Comparison of ENCODE assay signal across 18 cellular contexts in genomic region chrX:149513713-149514427, GRCh38. TPM values are rescaled to one million over a fixed set of nuclear protein-coding genes. Genes with fewer than 3 reads are reported as not detected.
DNase-seq lines count a peak whose midpoint lies in the region; ATAC-seq and TF ChIP-seq lines count a peak whose summit lies in the region.
"Had no signal": no experiment of that assay in that cellular context is flagged by ENCODE, and none has a peak within 500 bp of the region (broad histone marks: within the 10 kb centered on the region; RNA-seq: fewer than 3 reads in every experiment).

No MANE protein-coding gene starts in this region.

- no peaks in the 10 kb centered on the region for H3K9me3 ChIP-seq in PC-3 (ENCODE audit: low read length)

- no peaks in the 10 kb centered on the region for H4K20me1 ChIP-seq in PC-3 (ENCODE audit: low read length)

- peaks cover 2% of the 10 kb centered on the region for H3K27me3 Mint-ChIP-seq in activated naive CD4-positive, alpha-beta T cell treated with anti-CD3 and anti-CD28 coated beads for 36 hours (ENCODE audit: low read depth)
- H3K27me3 Mint-ChIP-seq in activated naive CD4-positive, alpha-beta T cell treated with anti-CD3 and anti-CD28 coated beads, Interleukin-2, amount 10 ng/mL, durations not matched to agents 7 days and 5 days: peaks cover 13% of the 10 kb centered on the region
- H3K27me3 Mint-ChIP-seq in effector memory CD8-positive, alpha-beta T cell: no peaks in the 10 kb centered on the region
- peaks cover 10% of the 10 kb centered on the region for H3K27me3 Mint-ChIP-seq in stimulated activated naive CD8-positive, alpha-beta T cell treated with anti-CD3 and anti-CD28 coated beads, Interleukin-15, amount 100 ng/mL, for 72 hours

- peaks cover 19% of the 10 kb centered on the region for H3K4me1 Mint-ChIP-seq in activated naive CD4-positive, alpha-beta T cell treated with anti-CD3 and anti-CD28 coated beads for 36 hours (ENCODE audit: low read depth)
- peaks cover 66% of the 10 kb centered on the region for H3K4me1 Mint-ChIP-seq in activated naive CD4-positive, alpha-beta T cell treated with anti-CD3 and anti-CD28 coated beads, Interleukin-2, amount 10 ng/mL, durations not matched to agents 7 days and 5 days
- H3K4me1 Mint-ChIP-seq in effector memory CD8-positive, alpha-beta T cell (ENCODE audit: low read depth in 2 of 2): peaks cover 22 to 53% of the 10 kb centered on the region in 2 donors
- peaks cover 47% of the 10 kb centered on the region for H3K4me1 Mint-ChIP-seq in stimulated activated naive CD8-positive, alpha-beta T cell treated with anti-CD3 and anti-CD28 coated beads, Interleukin-15, amount 100 ng/mL, for 72 hours

- H3K36me3 Mint-ChIP-seq in activated naive CD4-positive, alpha-beta T cell treated with anti-CD3 and anti-CD28 coated beads for 36 hours (ENCODE audit: low read depth): no peaks in the 10 kb centered on the region
- H3K36me3 Mint-ChIP-seq in activated naive CD4-positive, alpha-beta T cell treated with anti-CD3 and anti-CD28 coated beads, Interleukin-2, amount 10 ng/mL, durations not matched to agents 7 days and 5 days: peaks cover 10% of the 10 kb centered on the region
- H3K36me3 Mint-ChIP-seq in effector memory CD8-positive, alpha-beta T cell (ENCODE audit: insufficient read depth): peaks cover 7% of the 10 kb centered on the region

- no peak for TF ChIP-seq POLR2A in GM18505 (IDR thresholded peaks at IDR 0.05; ENCODE audit: borderline replicate concordance, extremely low read depth, insufficient read depth, insufficient read length)

- no peaks in the 10 kb centered on the region for H3K36me3 ChIP-seq in PC-3 (ENCODE audit: low read depth, low read length)

- DNase-seq in activated naive CD4-positive, alpha-beta T cell treated with anti-CD3 and anti-CD28 coated beads for 36 hours: peak; percentile 12
- no peak for DNase-seq in activated naive CD4-positive, alpha-beta T cell treated with anti-CD3 and anti-CD28 coated beads, Interleukin-2, amount 10 ng/mL, durations not matched to agents 7 days and 5 days
- DNase-seq in PC-3 (peak; percentile 58), NCI-H1436 (lab: John Stamatoyannopoulos, UW) (no peak)
- DNase-seq in effector memory CD8-positive, alpha-beta T cell: peak in 2 of 3 experiments; percentile 30 to 43
- DNase-seq in stimulated activated naive CD8-positive, alpha-beta T cell treated with anti-CD3 and anti-CD28 coated beads, Interleukin-15, amount 100 ng/mL, for 72 hours: no peak
- DNase-seq in stimulated activated CD4-positive, alpha-beta T cell treated with anti-CD3 and anti-CD28 coated beads, Interleukin-4, amount 100 ng/mL, for 24 hours: no peak
- DNase-seq: activated CD4-positive, CD25-positive, alpha-beta regulatory T cell; activated T-cell treated with anti-CD3 and anti-CD28 coated beads, Interleukin-2, amount 50 U/mL, for 48 hours; aorta; DMS153; effector CD8-positive, alpha-beta T cell; midbrain; NCI-H345; stimulated activated CD4-positive, alpha-beta T cell treated with anti-CD3 and anti-CD28 coated beads, Interleukin-15, amount 100 ng/mL, for 24 hours had no signal

- peak overlapping the region; percentile 61 for H3K4me2 ChIP-seq in PC-3 (ENCODE audit: low read length)

- H3K9me3 Mint-ChIP-seq in activated naive CD4-positive, alpha-beta T cell treated with anti-CD3 and anti-CD28 coated beads for 36 hours: no peaks in the 10 kb centered on the region
- peaks cover 3% of the 10 kb centered on the region for H3K9me3 Mint-ChIP-seq in activated naive CD4-positive, alpha-beta T cell treated with anti-CD3 and anti-CD28 coated beads, Interleukin-2, amount 10 ng/mL, durations not matched to agents 7 days and 5 days
- no peaks in the 10 kb centered on the region for H3K9me3 Mint-ChIP-seq in effector memory CD8-positive, alpha-beta T cell
- no peaks in the 10 kb centered on the region for H3K9me3 Mint-ChIP-seq in stimulated activated naive CD8-positive, alpha-beta T cell treated with anti-CD3 and anti-CD28 coated beads, Interleukin-15, amount 100 ng/mL, for 72 hours

- intact Hi-C loops in activated naive CD4-positive, alpha-beta T cell treated with anti-CD3 and anti-CD28 coated beads for 36 hours (cut with micrococcal nuclease): loop anchor here (10.0 kb wide), 1 partner anchor 1571 kb away; no protein-coding TSS in a partner anchor
- intact Hi-C loops in PC-3 (cut with micrococcal nuclease): no loop called here

- H3K27me3 ChIP-seq in PC-3 (ENCODE audit: low read length): no peaks in the 10 kb centered on the region

- ATAC-seq in PC-3: peak; percentile 47
- ATAC-seq in effector memory CD8-positive, alpha-beta T cell (replicated peaks): peak; percentile 74
- peak; percentile 44 for ATAC-seq in stimulated activated naive CD8-positive, alpha-beta T cell treated with anti-CD3 and anti-CD28 coated beads, Interleukin-15, amount 100 ng/mL, for 72 hours
- no peak for ATAC-seq in GM18505 (IDR thresholded peaks at IDR 0.05; ENCODE audit: unreplicated experiment)

- no peak for TF ChIP-seq CTCF in PC-3 (conservative IDR thresholded peaks at IDR 0.05; ENCODE audit: low read depth, low read length)

- H3K4me3 Mint-ChIP-seq in activated naive CD4-positive, alpha-beta T cell treated with anti-CD3 and anti-CD28 coated beads for 36 hours: no peak overlapping the region
- no peak overlapping the region for H3K4me3 Mint-ChIP-seq in activated naive CD4-positive, alpha-beta T cell treated with anti-CD3 and anti-CD28 coated beads, Interleukin-2, amount 10 ng/mL, durations not matched to agents 7 days and 5 days
- H3K4me3 Mint-ChIP-seq in effector memory CD8-positive, alpha-beta T cell: peak overlapping the region; percentile 40 to 56
- H3K4me3 Mint-ChIP-seq in stimulated activated naive CD8-positive, alpha-beta T cell treated with anti-CD3 and anti-CD28 coated beads, Interleukin-15, amount 100 ng/mL, for 72 hours: no peak overlapping the region

- peaks cover 53% of the 10 kb centered on the region for H3K4me1 ChIP-seq in PC-3 (ENCODE audit: insufficient read depth, low read length)

- BruUV-seq in PC-3 (replicated peaks; lab: Mats Ljungman, UMichigan): no TSS peak

- no peak overlapping the region for H3K9ac ChIP-seq in PC-3 (ENCODE audit: low read length)

- H3K27ac Mint-ChIP-seq in activated naive CD4-positive, alpha-beta T cell treated with anti-CD3 and anti-CD28 coated beads for 36 hours: no peak overlapping the region
- no peak overlapping the region for H3K27ac Mint-ChIP-seq in activated naive CD4-positive, alpha-beta T cell treated with anti-CD3 and anti-CD28 coated beads, Interleukin-2, amount 10 ng/mL, durations not matched to agents 7 days and 5 days
- peak overlapping the region; percentile 70 to 90 for H3K27ac Mint-ChIP-seq in effector memory CD8-positive, alpha-beta T cell
- H3K27ac Mint-ChIP-seq in stimulated activated naive CD8-positive, alpha-beta T cell treated with anti-CD3 and anti-CD28 coated beads, Interleukin-15, amount 100 ng/mL, for 72 hours: no peak overlapping the region

- no peaks in the 10 kb centered on the region for H3K79me2 ChIP-seq in PC-3 (ENCODE audit: low read length)

- H3K27ac ChIP-seq in PC-3 (ENCODE audit: low read length): no peak overlapping the region
- H3K27ac ChIP-seq: SK-N-MC had no signal

- POLR2A ChIA-PET in PC-3 (lab: Charles Lee; ENCODE audit: unreplicated experiment): no interaction called here

- CTCF ChIA-PET in activated naive CD4-positive, alpha-beta T cell treated with anti-CD3 and anti-CD28 coated beads for 36 hours (lab: Charles Lee): interaction anchor here (2.2 to 2.3 kb wide), 2 partner anchors 8 to 15 kb away, joined by 7 to 12 read pairs; no protein-coding TSS in a partner anchor
- CTCF ChIA-PET in activated naive CD4-positive, alpha-beta T cell treated with anti-CD3 and anti-CD28 coated beads, Interleukin-2, amount 10 ng/mL, durations not matched to agents 7 days and 5 days (lab: Charles Lee): interaction anchor here (3.2 kb wide), 1 partner anchor 8 kb away, joined by 21 read pairs; no protein-coding TSS in a partner anchor
- CTCF ChIA-PET in PC-3 (lab: Charles Lee): no interaction called here

- H2AFZ ChIP-seq in PC-3 (ENCODE audit: low read length): no peak overlapping the region

- no peaks in the 10 kb centered on the region for H3F3A ChIP-seq in PC-3 (ENCODE audit: low read length, unreplicated experiment)

- H3K9me2 ChIP-seq in PC-3 (replicated peaks; ENCODE audit: low read length): no peaks in the 10 kb centered on the region

- no peak overlapping the region for H3K4me3 ChIP-seq in PC-3 (ENCODE audit: low read length)
- H3K4me3 ChIP-seq: SK-N-MC had no signal

RNA-seq across cellular contexts. Expression of gene IDS, which starts 8.8 kb away (rescaled TPM):
- 10 to 100 TPM; 39.9 to 43.1 TPM for total RNA-seq in activated naive CD4-positive, alpha-beta T cell treated with anti-CD3 and anti-CD28 coated beads for 36 hours
- total RNA-seq in PC-3 (2014; rRNA removed): 68.4 and 72.9 TPM in 2 replicates

RNA-seq across cellular contexts. Expression of gene EOLA1, which starts 26.9 kb away (rescaled TPM):
- 10 to 100 TPM; 14.7 to 16.2 TPM for total RNA-seq in activated naive CD4-positive, alpha-beta T cell treated with anti-CD3 and anti-CD28 coated beads for 36 hours
- total RNA-seq in PC-3 (2014; rRNA removed): 21.7 and 25.9 TPM in 2 replicates

RNA-seq across cellular contexts. Expression of gene HSFX3, which starts 35.9 kb away (rescaled TPM):
- not detected for total RNA-seq in activated naive CD4-positive, alpha-beta T cell treated with anti-CD3 and anti-CD28 coated beads for 36 hours
- total RNA-seq in PC-3 (2014; rRNA removed): not detected in 2 replicates
- total RNA-seq: aorta, posterior vena cava had no signal

Comparison
In these comparisons a context has a peak if more than half of its experiments do, and no peak if none do; other contexts are left out.
1. DNase-seq: peak in activated naive CD4-positive, alpha-beta T cell treated with anti-CD3 and anti-CD28 coated beads for 36 hours (single experiment), PC-3 (single experiment) and effector memory CD8-positive, alpha-beta T cell (2 of 3); none in activated naive CD4-positive, alpha-beta T cell treated with anti-CD3 and anti-CD28 coated beads, Interleukin-2, amount 10 ng/mL, durations not matched to agents 7 days and 5 days (single experiment), stimulated activated naive CD8-positive, alpha-beta T cell treated with anti-CD3 and anti-CD28 coated beads, Interleukin-15, amount 100 ng/mL, for 72 hours (0 of 2), stimulated activated CD4-positive, alpha-beta T cell treated with anti-CD3 and anti-CD28 coated beads, Interleukin-4, amount 100 ng/mL, for 24 hours (single experiment) and NCI-H1436 (single experiment).
2. H3K27ac Mint-ChIP-seq: peak in effector memory CD8-positive, alpha-beta T cell (2 of 2); none in activated naive CD4-positive, alpha-beta T cell treated with anti-CD3 and anti-CD28 coated beads for 36 hours (single experiment), activated naive CD4-positive, alpha-beta T cell treated with anti-CD3 and anti-CD28 coated beads, Interleukin-2, amount 10 ng/mL, durations not matched to agents 7 days and 5 days (single experiment) and stimulated activated naive CD8-positive, alpha-beta T cell treated with anti-CD3 and anti-CD28 coated beads, Interleukin-15, amount 100 ng/mL, for 72 hours (0 of 2).
3. H3K4me3 Mint-ChIP-seq: peak in effector memory CD8-positive, alpha-beta T cell (2 of 2); none in activated naive CD4-positive, alpha-beta T cell treated with anti-CD3 and anti-CD28 coated beads for 36 hours (single experiment), activated naive CD4-positive, alpha-beta T cell treated with anti-CD3 and anti-CD28 coated beads, Interleukin-2, amount 10 ng/mL, durations not matched to agents 7 days and 5 days (single experiment) and stimulated activated naive CD8-positive, alpha-beta T cell treated with anti-CD3 and anti-CD28 coated beads, Interleukin-15, amount 100 ng/mL, for 72 hours (0 of 2).